ENCODE assay signal across 1 cellular context in genomic region chr14:94593749-94594431, GRCh38.
TF ChIP-seq lines count a peak whose summit lies in the region.

No MANE protein-coding gene starts in this region.

TF ChIP-seq in HepG2, 621 proteins besides CTCF, POLR2A, EP300 and RAD21 (continued from another document):
- TF ChIP-seq ZNF503 (CRISPR knock-in tag; IDR thresholded peaks at IDR 0.05), result peak; percentile 99
- no peak for TF ChIP-seq CHD2 (IDR thresholded peaks at IDR 0.05; ENCODE audit: low read depth, low read length)
- TF ChIP-seq RARG (CRISPR knock-in tag; IDR thresholded peaks at IDR 0.05; ENCODE audit: low read depth), result no peak
- TF ChIP-seq ZNF839 (CRISPR knock-in tag; IDR thresholded peaks at IDR 0.05; ENCODE audit: borderline replicate concordance), result peak; percentile 28; the same call in 1 of the 2 replicates
- TF ChIP-seq ZNF703 (CRISPR knock-in tag; IDR thresholded peaks at IDR 0.05; ENCODE audit: borderline replicate concordance), result peak; percentile 100
- TF ChIP-seq NPAS2 (CRISPR knock-in tag; IDR thresholded peaks at IDR 0.05; ENCODE audit: borderline replicate concordance), result no peak
- no peak; the same call in 1 of the 2 replicates for TF ChIP-seq TOE1 (CRISPR knock-in tag; IDR thresholded peaks at IDR 0.05)
- peak; percentile 49; the same call in 1 of the 2 replicates for TF ChIP-seq PHF8 (CRISPR knock-in tag; IDR thresholded peaks at IDR 0.05)
- TF ChIP-seq FOXK1 (CRISPR knock-in tag; IDR thresholded peaks at IDR 0.05; ENCODE audit: borderline replicate concordance, low read depth), result peak; percentile 100
- 0 out of 2 replicates have a peak, but pooled peaks have one; percentile 45 for TF ChIP-seq PHF20 (CRISPR knock-in tag; IDR thresholded peaks at IDR 0.05)
- TF ChIP-seq ADNP (CRISPR knock-in tag; IDR thresholded peaks at IDR 0.05), result no peak
- no peak for TF ChIP-seq NFE2 (CRISPR knock-in tag; IDR thresholded peaks at IDR 0.05)
- no peak for TF ChIP-seq JARID2 (CRISPR knock-in tag; IDR thresholded peaks at IDR 0.05; ENCODE audit: insufficient replicate concordance)
- TF ChIP-seq NFE2L2 (IDR thresholded peaks at IDR 0.05; ENCODE audit: low read length), result peak; percentile 24; the same call in 1 of the 2 replicates
- no peak for TF ChIP-seq NFE2L1 (CRISPR knock-in tag; IDR thresholded peaks at IDR 0.05; ENCODE audit: borderline replicate concordance)
- no peak for TF ChIP-seq ZNF782 (CRISPR knock-in tag; IDR thresholded peaks at IDR 0.05; ENCODE audit: borderline replicate concordance)
- peak; percentile 94; the same call in 1 of the 2 replicates for TF ChIP-seq KLF11 (CRISPR knock-in tag; IDR thresholded peaks at IDR 0.05)
- TF ChIP-seq ZNF784 (CRISPR knock-in tag; IDR thresholded peaks at IDR 0.05; ENCODE audit: borderline replicate concordance), result no peak
- no peak for TF ChIP-seq ZNF883 (CRISPR knock-in tag; IDR thresholded peaks at IDR 0.05; ENCODE audit: not compliant biosample characterization)
- TF ChIP-seq THYN1 (CRISPR knock-in tag; IDR thresholded peaks at IDR 0.05; ENCODE audit: borderline replicate concordance, low read depth), result no peak
- TF ChIP-seq U2AF2 (IDR thresholded peaks at IDR 0.05; ENCODE audit: low read depth, low read length), result no peak
- TF ChIP-seq TFDP1 (CRISPR knock-in tag; IDR thresholded peaks at IDR 0.05; ENCODE audit: borderline replicate concordance), result peak; percentile 64; the same call in 1 of the 2 replicates
- TF ChIP-seq HIVEP1 (CRISPR knock-in tag; IDR thresholded peaks at IDR 0.05), result peak; percentile 100
- TF ChIP-seq ZNF549 (CRISPR knock-in tag; IDR thresholded peaks at IDR 0.05), result no peak
- TF ChIP-seq ZNF232 (CRISPR knock-in tag; IDR thresholded peaks at IDR 0.05; ENCODE audit: borderline replicate concordance), result peak; percentile 71; the same call in 1 of the 2 replicates
- TF ChIP-seq MAF1 (CRISPR knock-in tag; IDR thresholded peaks at IDR 0.05; ENCODE audit: borderline replicate concordance), result peak; percentile 63; the same call in 1 of the 2 replicates
- no peak for TF ChIP-seq SRSF1 (optimal IDR thresholded peaks at IDR 0.05; ENCODE audit: low read depth, low read length)
- no peak for TF ChIP-seq ZNF879 (CRISPR knock-in tag; IDR thresholded peaks at IDR 0.05)
- peak; percentile 100 for TF ChIP-seq TBL1XR1 (IDR thresholded peaks at IDR 0.05; ENCODE audit: borderline replicate concordance, low read length, partially characterized antibody)
- TF ChIP-seq ZXDC (CRISPR knock-in tag; IDR thresholded peaks at IDR 0.05), result peak; percentile 94
- TF ChIP-seq REPIN1 (CRISPR knock-in tag; IDR thresholded peaks at IDR 0.05; ENCODE audit: borderline replicate concordance, low read depth), result peak; percentile 99
- 0 out of 2 replicates have a peak, but pooled peaks have one; percentile 56 for TF ChIP-seq ZNF790 (CRISPR knock-in tag; IDR thresholded peaks at IDR 0.05; ENCODE audit: borderline replicate concordance)
- peak; percentile 91 for TF ChIP-seq YEATS4 (CRISPR knock-in tag; IDR thresholded peaks at IDR 0.05; ENCODE audit: borderline replicate concordance)
- TF ChIP-seq HDAC6 (IDR thresholded peaks at IDR 0.05; ENCODE audit: low read depth, low read length), result no peak
- no peak for TF ChIP-seq RBFOX2 (IDR thresholded peaks at IDR 0.05; ENCODE audit: low read depth, low read length)
- peak; percentile 95; the same call in 1 of the 2 replicates for TF ChIP-seq SPEN (CRISPR knock-in tag; IDR thresholded peaks at IDR 0.05; ENCODE audit: low read depth)
- peak; percentile 78 for TF ChIP-seq BRD4 (CRISPR knock-in tag; IDR thresholded peaks at IDR 0.05)
- peak; percentile 99 for TF ChIP-seq TBX2 (CRISPR knock-in tag; IDR thresholded peaks at IDR 0.05; ENCODE audit: borderline replicate concordance)
- peak; percentile 100 for TF ChIP-seq NCOA1 (CRISPR knock-in tag; IDR thresholded peaks at IDR 0.05)
- no peak for TF ChIP-seq TCF12 (IDR thresholded peaks at IDR 0.05)
- TF ChIP-seq TCF12 (CRISPR knock-in tag; IDR thresholded peaks at IDR 0.05), result peak; percentile 99
- TF ChIP-seq IRF1 (CRISPR knock-in tag; IDR thresholded peaks at IDR 0.05; ENCODE audit: low read depth), result no peak
- peak; percentile 28; the same call in 1 of the 2 replicates for TF ChIP-seq AHR (CRISPR knock-in tag; IDR thresholded peaks at IDR 0.05)
- no peak for TF ChIP-seq ZNF282 (IDR thresholded peaks at IDR 0.05; ENCODE audit: partially characterized antibody)
- no peak for TF ChIP-seq SP1 (IDR thresholded peaks at IDR 0.05)
- TF ChIP-seq SP1 (CRISPR knock-in tag; IDR thresholded peaks at IDR 0.05), result no peak; the same call in 1 of the 2 replicates
- TF ChIP-seq ZNF337 (CRISPR knock-in tag; IDR thresholded peaks at IDR 0.05; ENCODE audit: borderline replicate concordance, low read depth), result no peak
- peak; percentile 83 for TF ChIP-seq SMYD3 (CRISPR knock-in tag; IDR thresholded peaks at IDR 0.05)
- TF ChIP-seq ZNF468 (CRISPR knock-in tag; IDR thresholded peaks at IDR 0.05), result no peak
- peak; percentile 95 for TF ChIP-seq NR2C2 (CRISPR knock-in tag; IDR thresholded peaks at IDR 0.05; ENCODE audit: borderline replicate concordance)
- TF ChIP-seq SP4 (CRISPR knock-in tag; IDR thresholded peaks at IDR 0.05), result peak; percentile 80
- peak; percentile 40; the same call in 1 of the 2 replicates for TF ChIP-seq FUBP1 (CRISPR knock-in tag; IDR thresholded peaks at IDR 0.05; ENCODE audit: borderline replicate concordance)
- no peak for TF ChIP-seq CBX2 (IDR thresholded peaks at IDR 0.05; ENCODE audit: low read depth, low read length)
- TF ChIP-seq CBX2 (CRISPR knock-in tag; IDR thresholded peaks at IDR 0.05; ENCODE audit: low read depth), result no peak
- no peak for TF ChIP-seq ZMAT5 (CRISPR knock-in tag; IDR thresholded peaks at IDR 0.05; ENCODE audit: borderline replicate concordance, low read depth)
- peak; percentile 94 for TF ChIP-seq KDM4B (CRISPR knock-in tag; IDR thresholded peaks at IDR 0.05)
- TF ChIP-seq ZNF772 (CRISPR knock-in tag; IDR thresholded peaks at IDR 0.05), result peak; percentile 86
- peak; percentile 89; the same call in 1 of the 2 replicates for TF ChIP-seq RORA (CRISPR knock-in tag; IDR thresholded peaks at IDR 0.05)
- peak; percentile 95 for TF ChIP-seq ZNF552 (CRISPR knock-in tag; IDR thresholded peaks at IDR 0.05; ENCODE audit: borderline replicate concordance)
- peak; percentile 26; the same call in 1 of the 2 replicates for TF ChIP-seq LBX2 (CRISPR knock-in tag; IDR thresholded peaks at IDR 0.05; ENCODE audit: borderline replicate concordance)
